ENCODE assay signal across 8 cellular contexts in genomic region chr18:5295981-5296705, GRCh38. TPM values are rescaled to one million over a fixed set of nuclear protein-coding genes. Genes with fewer than 3 reads are reported as not detected.
A peak's percentile ranks its signal among the peaks of the same experiment; 100 is the strongest.
DNase-seq lines count a peak whose midpoint lies in the region; ATAC-seq and TF ChIP-seq lines count a peak whose summit lies in the region.

No MANE protein-coding gene starts in this region.

- H3K4me3 ChIP-seq in GM12865 (ENCODE audit: low read depth, low read length) (peak overlapping the region; percentile 66), SU-DHL-6 (ENCODE audit: insufficient read depth, low read length, poor library complexity, severe bottlenecking) (peak overlapping the region; percentile 67), adipocyte (ENCODE audit: low read length) (peak overlapping the region; percentile 94), heart left ventricle (peak overlapping the region; percentile 42 to 97 (median 78))

- H3K9me3 ChIP-seq in SU-DHL-6 (ENCODE audit: insufficient read depth, low read length) (no peaks in the 10 kb centered on the region), adipocyte (ENCODE audit: control insufficient read depth, low read length) (no peaks in the 10 kb centered on the region), heart left ventricle (no peaks in the 10 kb centered on the region)

- peaks cover 8% of the 10 kb centered on the region for H3K27me3 Mint-ChIP-seq in type B pancreatic cell

- H2AFZ ChIP-seq in SU-DHL-6 (ENCODE audit: low read depth, low read length, severe bottlenecking): peak overlapping the region; percentile 82

- TF ChIP-seq POLR2A in heart left ventricle (IDR thresholded peaks at IDR 0.05): peak in 1 of 2 donors; percentile 48

- WGBS in heart left ventricle, 4 donors: 0 to 1% (median 0%) methylated on average over 44 to 95 of the region's 95 CpGs

- intact Hi-C loops in heart left ventricle (cut with DNase I): loop anchor here in 8 of 10 donors (1.0 to 10.0 kb wide), 7 partner anchors 55 to 1429 kb away; partner anchors contain the start of gene ARHGAP28 (in 1 of the 8)

- peak overlapping the region; percentile 80 for H3K9ac ChIP-seq in SU-DHL-6 (ENCODE audit: low read length)
- H3K9ac ChIP-seq in adipocyte (ENCODE audit: low read length): peak overlapping the region; percentile 96

- H3K4me1 ChIP-seq in adipocyte (ENCODE audit: control insufficient read depth, insufficient read depth, low read length): peaks cover 10% of the 10 kb centered on the region
- peaks cover 0 to 19% (median 12%) of the 10 kb centered on the region in 12 donors for H3K4me1 ChIP-seq in heart left ventricle

- H4K20me1 ChIP-seq in SU-DHL-6 (ENCODE audit: low read depth, low read length): no peaks in the 10 kb centered on the region

- peaks cover 11% of the 10 kb centered on the region for H3K4me1 Mint-ChIP-seq in type B pancreatic cell (ENCODE audit: unreplicated experiment)

- H3K27me3 ChIP-seq in SU-DHL-6 (ENCODE audit: low read length): no peaks in the 10 kb centered on the region
- no peaks in the 10 kb centered on the region for H3K27me3 ChIP-seq in adipocyte (replicated peaks; ENCODE audit: control insufficient read depth, insufficient read depth, low read length)
- peaks cover 0 to 4% (median 0%) of the 10 kb centered on the region in 9 donors for H3K27me3 ChIP-seq in heart left ventricle

- peaks cover 21% of the 10 kb centered on the region for H3K79me2 ChIP-seq in SU-DHL-6 (ENCODE audit: insufficient read depth, low read length)

- H3K9me3 Mint-ChIP-seq in type B pancreatic cell: no peaks in the 10 kb centered on the region

- peak overlapping the region; percentile 96 for H3K4me3 Mint-ChIP-seq in type B pancreatic cell

- ATAC-seq in HG02678 (IDR thresholded peaks at IDR 0.05; ENCODE audit: unreplicated experiment): peak; percentile 58
- ATAC-seq in heart left ventricle: peak; percentile 86 to 93 (median 90)

- H3K27ac Mint-ChIP-seq in type B pancreatic cell: peak overlapping the region; percentile 98

- H3F3A ChIP-seq in SU-DHL-6 (ENCODE audit: insufficient read depth): no peaks in the 10 kb centered on the region; the same call in 1 of the 2 replicates

- H3K27ac ChIP-seq in SU-DHL-6 (ENCODE audit: low read depth, low read length) (peak overlapping the region; percentile 94), heart left ventricle (peak overlapping the region; percentile 92 to 100 (median 97))

- no peaks in the 10 kb centered on the region for H3K9me2 ChIP-seq in SU-DHL-6 (replicated peaks; ENCODE audit: insufficient read depth, low read length)

- H3K36me3 ChIP-seq in SU-DHL-6 (ENCODE audit: low read length) (peaks cover 9% of the 10 kb centered on the region; the same call in 1 of the 2 replicates), adipocyte (ENCODE audit: control insufficient read depth, insufficient read depth, low read length, severe bottlenecking) (peaks cover 8% of the 10 kb centered on the region), heart left ventricle (peaks cover 0 to 19% (median 14%) of the 10 kb centered on the region in 9 donors)

- H3K4me2 ChIP-seq in SU-DHL-6 (ENCODE audit: low read depth, low read length, poor library complexity, severe bottlenecking): peak overlapping the region; percentile 62

- peaks cover 11% of the 10 kb centered on the region for H3K36me3 Mint-ChIP-seq in type B pancreatic cell

- DNase-seq in GM12865 (ENCODE audit: low read depth) (peak; percentile 97), NCI-H1105 treated with DMSO at 0.1 percent for 48 hours (lab: John Stamatoyannopoulos, UW) (peak; percentile 84), adipocyte (ENCODE audit: low read depth) (peak; percentile 98), heart left ventricle (peak; percentile 96 to 98 (median 97)), pons (ENCODE audit: low spot score) (peak; percentile 90), type B pancreatic cell (ENCODE audit: extremely low spot score, unreplicated experiment) (peak; percentile 97)

- TF ChIP-seq CTCF in GM12865 (IDR thresholded peaks at IDR 0.05; ENCODE audit: insufficient read depth, low read depth, low read length, missing control alignments) (no peak), SU-DHL-6 (IDR thresholded peaks at IDR 0.05; ENCODE audit: insufficient read depth, low read length, poor library complexity, severe bottlenecking) (no peak), heart left ventricle (IDR thresholded peaks at IDR 0.05) (no peak), type B pancreatic cell (conservative IDR thresholded peaks at IDR 0.05) (no peak)

RNA-seq across cellular contexts. Expression of gene ZBTB14, which starts 0.6 kb away (rescaled TPM):
- total RNA-seq in heart left ventricle (1 to 10 TPM; 5.4 to 9.5 (median 6.7) TPM), type B pancreatic cell (ENCODE audit: low replicate concordance) (11.4 and 12.8 TPM in 2 replicates)
- polyA plus RNA-seq in heart left ventricle: 1 to 10 TPM; 2.3 to 3.9 TPM

Comparison
In these comparisons a context has a peak if more than half of its experiments do, and no peak if none do; other contexts are left out.
1. Peak in every context shown above with its lines: DNase-seq, ATAC-seq, H3K4me3 ChIP-seq and H3K27ac ChIP-seq.